In the genomic region with DNA sequence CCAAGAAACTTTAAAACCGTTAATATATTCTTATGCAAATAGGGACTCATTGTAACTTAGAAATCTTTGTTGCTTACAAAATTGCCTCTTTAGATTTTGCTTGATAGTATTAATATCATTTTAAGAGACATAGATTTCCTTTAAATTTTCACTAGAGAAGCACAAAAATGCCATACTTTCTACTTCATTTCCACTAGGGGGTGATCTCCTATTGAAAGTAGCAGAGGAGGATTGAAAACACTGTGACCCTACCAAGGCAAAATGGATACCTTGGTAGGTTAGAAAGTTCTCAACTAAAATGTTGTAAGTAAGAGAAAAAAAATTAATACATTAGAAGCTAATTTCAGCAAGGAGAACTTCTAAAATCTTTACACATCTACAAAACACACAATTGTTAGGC, we compare ENCODE assay signal across 8 cellular contexts.
DNase-seq lines count a peak whose midpoint lies in the region; ATAC-seq, FAIRE-seq and TF ChIP-seq lines count a peak whose summit lies in the region.

No MANE protein-coding gene starts in this region.

- H3K27ac ChIP-seq in heart right ventricle (no peak overlapping the region), pancreas (no peak overlapping the region), gastrocnemius medialis (no peak overlapping the region)

- in situ Hi-C loops in gastrocnemius medialis (cut with MboI; ENCODE audit: low sequenced_read_pairs in 4 of 4): no loop called here

- 71 to 74% methylated on average over 1 of the region's 1 CpG for WGBS in heart right ventricle, 2 donors
- WGBS in pancreas, 2 donors: 20 to 40% methylated on average over 1 of the region's 1 CpG

- DNase-seq in heart right ventricle (no peak), cardiac septum (ENCODE audit: low spot score) (no peak), NCI-H748 treated with DMSO at 0.1 percent for 48 hours (lab: John Stamatoyannopoulos, UW) (peak; percentile 46), pancreas (no peak), gastrocnemius medialis (no peak)

- FAIRE-seq in endometrium (lab: Jason Lieb, UNC) (peak; percentile 85), pancreas (lab: Jason Lieb, UNC) (peak; percentile 65)

- peak in 7 of 9 donors; percentile 34 to 65 (median 54) for TF ChIP-seq CTCF in heart right ventricle (IDR thresholded peaks at IDR 0.05)
- peak in 3 of 4 donors; percentile 29 to 31 (median 30) for TF ChIP-seq CTCF in pancreas (IDR thresholded peaks at IDR 0.05)
- peak in 2 of 5 experiments; percentile 25 to 39 for TF ChIP-seq CTCF in gastrocnemius medialis (IDR thresholded peaks at IDR 0.05 in 4 of 5, conservative IDR thresholded peaks at IDR 0.05 in 1 of 5)

- H3K4me1 ChIP-seq in heart right ventricle: no peaks in the 10 kb centered on the region
- no peaks in the 10 kb centered on the region for H3K4me1 ChIP-seq in pancreas
- H3K4me1 ChIP-seq in gastrocnemius medialis: no peaks in the 10 kb centered on the region

- H3K4me3 ChIP-seq in heart right ventricle (no peak overlapping the region), pancreas (no peak overlapping the region), gastrocnemius medialis (no peak overlapping the region)

- ATAC-seq in heart right ventricle: no peak
- ATAC-seq in HG02678 (IDR thresholded peaks at IDR 0.05; ENCODE audit: unreplicated experiment): peak; percentile 64
- ATAC-seq in pancreas: peak in 2 of 4 donors; percentile 62 to 63
- ATAC-seq in gastrocnemius medialis: no peak
- ATAC-seq in GM21423 (IDR thresholded peaks at IDR 0.05; ENCODE audit: unreplicated experiment): no peak

- no peaks in the 10 kb centered on the region for H3K27me3 ChIP-seq in heart right ventricle
- no peaks in the 10 kb centered on the region for H3K27me3 ChIP-seq in pancreas
- H3K27me3 ChIP-seq in gastrocnemius medialis: no peaks in the 10 kb centered on the region

- H3K9me3 ChIP-seq in heart right ventricle (no peaks in the 10 kb centered on the region), pancreas (no peaks in the 10 kb centered on the region), gastrocnemius medialis (no peaks in the 10 kb centered on the region)

- intact Hi-C loops in heart right ventricle (cut with DNase I) (loop anchor here in 1 of 10 donors (10.0 kb wide), 1 partner anchor 1006 kb away; no protein-coding TSS in a partner anchor), cardiac septum (cut with DNase I) (no loop called here), pancreas (cut with DNase I) (no loop called here), gastrocnemius medialis (cut with DNase I; ENCODE audit: low total_unique reads) (no loop called here)

- no peak for TF ChIP-seq POLR2A in gastrocnemius medialis (IDR thresholded peaks at IDR 0.05)

- H3K36me3 ChIP-seq in heart right ventricle (no peaks in the 10 kb centered on the region), pancreas (no peaks in the 10 kb centered on the region), gastrocnemius medialis (no peaks in the 10 kb centered on the region)
